Comparison of ENCODE assay signal across 8 cellular contexts in the genomic region with DNA sequence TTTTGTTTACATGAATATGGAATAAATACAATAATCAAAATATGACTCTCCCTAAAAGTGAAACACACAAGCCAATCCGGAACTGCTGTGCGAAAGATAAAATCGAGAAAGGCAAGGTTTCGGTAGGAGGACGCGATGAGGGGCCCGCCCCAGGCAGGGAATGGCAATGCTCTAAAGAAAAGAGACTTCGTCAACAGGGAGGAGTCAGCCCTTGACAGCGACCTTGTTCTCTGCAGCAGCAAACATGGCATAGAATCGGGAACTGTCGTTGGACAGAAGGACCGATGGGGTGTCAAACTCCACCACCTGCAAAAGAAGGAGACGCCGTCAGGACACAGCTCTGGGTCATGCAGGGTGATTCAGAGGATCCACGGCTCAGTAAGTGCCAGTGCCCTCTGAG.
"Had no signal": no experiment of that assay in that cellular context is flagged by ENCODE, and none has a peak within 500 bp of the region (broad histone marks: within the 10 kb centered on the region; RNA-seq: fewer than 3 reads in every experiment).

No MANE protein-coding gene starts in this region.

- H3K9me3 ChIP-seq: HAP-1 had no signal

- H3K27ac ChIP-seq: GM23248, HL-60 had no signal

- H3K9ac ChIP-seq: GM23248 had no signal

- H3K4me1 ChIP-seq: HAP-1 had no signal

- H3K4me3 ChIP-seq: GM23248, HAP-1 had no signal

- DNase-seq: GM23248, GOT3, H7, HFFc6, KBM-7 had no signal

- FAIRE-seq: HepG2 had no signal

- H2AFZ ChIP-seq: GM23248 had no signal
